ENCODE assay signal across 24 cellular contexts in the genomic region with DNA sequence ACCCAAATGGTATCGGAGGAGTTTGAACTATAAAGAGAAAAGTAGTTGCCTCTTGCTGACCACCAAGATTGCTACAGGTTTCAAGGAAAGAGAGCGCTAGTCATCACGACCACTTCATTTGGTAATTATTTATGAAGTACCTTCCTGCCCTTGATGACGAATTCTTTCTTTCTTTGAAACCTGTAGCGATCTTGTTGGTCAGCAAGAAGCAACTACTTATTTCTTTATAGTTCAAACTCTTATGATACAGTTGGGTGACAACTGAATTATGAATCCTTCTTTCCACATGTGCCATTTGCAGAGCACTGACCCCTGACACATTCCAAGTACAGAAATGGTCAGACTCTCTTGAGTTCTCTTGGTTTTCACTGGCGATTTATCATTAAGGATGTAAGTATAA. TPM values are rescaled to one million over a fixed set of nuclear protein-coding genes. Genes with fewer than 3 reads are reported as not detected.
DNase-seq lines count a peak whose midpoint lies in the region; ATAC-seq, FAIRE-seq and TF ChIP-seq lines count a peak whose summit lies in the region.
"Had no signal": no experiment of that assay in that cellular context is flagged by ENCODE, and none has a peak within 500 bp of the region (broad histone marks: within the 10 kb centered on the region; RNA-seq: fewer than 3 reads in every experiment).

No MANE protein-coding gene starts in this region.

- TF ChIP-seq EP300 in HepG2 (IDR thresholded peaks at IDR 0.05; ENCODE audit: low read depth in 2 of 2, low read length in 2 of 2) = no peak
- TF ChIP-seq EP300 in HepG2 (CRISPR knock-in tag; IDR thresholded peaks at IDR 0.05; ENCODE audit: borderline replicate concordance) = no peak

- no peak for FAIRE-seq in HepG2 (lab: Jason Lieb, UNC)
- FAIRE-seq: A204.1, G401.6, GM12892, H1 had no signal

- 98% methylated on average over 6 of the region's 6 CpGs for WGBS in HepG2 (ENCODE audit: low lambda C conversion rate)
- WGBS in right lobe of liver (ENCODE audit: insufficient coverage, low coverage, low lambda C conversion rate, missing lambda C conversion rate) = 81% methylated on average over 6 of the region's 6 CpGs

- no peak for TF ChIP-seq RAD21 in HepG2 (CRISPR knock-in tag; IDR thresholded peaks at IDR 0.05)

- no peak for TF ChIP-seq CTCF in HepG2 (CRISPR knock-in tag; IDR thresholded peaks at IDR 0.05)
- no peak for TF ChIP-seq CTCF in right lobe of liver (IDR thresholded peaks at IDR 0.05)
- no peak for TF ChIP-seq CTCF in type B pancreatic cell (conservative IDR thresholded peaks at IDR 0.05)
- TF ChIP-seq CTCF in lower lobe of right lung (IDR thresholded peaks at IDR 0.05) = no peak
- TF ChIP-seq CTCF in PC-9 (conservative IDR thresholded peaks at IDR 0.05) = no peak

- no peaks in the 10 kb centered on the region for H3K9me3 Mint-ChIP-seq in type B pancreatic cell
- H3K9me3 Mint-ChIP-seq: CD8-positive, alpha-beta T cell had no signal

- H3K36me3 ChIP-seq in HepG2 (replicated peaks in 1 of 2; ENCODE audit: control insufficient read depth in 1 of 2, insufficient read depth in 2 of 2, low read length in 2 of 2) (no peaks in the 10 kb centered on the region), right lobe of liver (no peaks in the 10 kb centered on the region), lower lobe of right lung (no peaks in the 10 kb centered on the region), PC-9 (ENCODE audit: low read depth) (no peaks in the 10 kb centered on the region)
- H3K36me3 ChIP-seq: BLaER1 had no signal

- H3K79me2 ChIP-seq in HepG2 (ENCODE audit: insufficient read depth, low read length) (peaks cover 47% of the 10 kb centered on the region), PC-9 (ENCODE audit: low read depth) (peaks cover 33% of the 10 kb centered on the region)

- H3K9me3 ChIP-seq in HepG2 (ENCODE audit: low read length) (no peaks in the 10 kb centered on the region), right lobe of liver (no peaks in the 10 kb centered on the region), lower lobe of right lung (no peaks in the 10 kb centered on the region), PC-9 (ENCODE audit: insufficient read depth, low read depth) (no peaks in the 10 kb centered on the region)
- H3K9me3 ChIP-seq: BLaER1, Caco-2 had no signal

- H3K27me3 ChIP-seq in HepG2 (ENCODE audit: control insufficient read depth in 1 of 2, insufficient read depth in 2 of 2, low read length in 2 of 2) (no peaks in the 10 kb centered on the region), right lobe of liver (no peaks in the 10 kb centered on the region), lower lobe of right lung (ENCODE audit: low read depth) (no peaks in the 10 kb centered on the region), PC-9 (ENCODE audit: insufficient read depth, low read depth) (no peaks in the 10 kb centered on the region)
- H3K27me3 ChIP-seq: BLaER1 had no signal

- H2AFZ ChIP-seq in HepG2 (ENCODE audit: low read length) (no peak overlapping the region), PC-9 (no peak overlapping the region)
- H2AFZ ChIP-seq: GM23248 had no signal

- peaks cover 8% of the 10 kb centered on the region for H3K4me1 Mint-ChIP-seq in type B pancreatic cell (ENCODE audit: unreplicated experiment)
- H3K4me1 Mint-ChIP-seq: B cell; CD4-positive, CD25-positive, alpha-beta regulatory T cell had no signal

- H3K9ac ChIP-seq in HepG2 (ENCODE audit: insufficient read depth, low read depth, low read length) = no peak overlapping the region
- H3K9ac ChIP-seq: BLaER1, GM23248 had no signal

- DNase-seq in HepG2 (ENCODE audit: low spot score) = no peak
- no peak for DNase-seq in right lobe of liver
- DNase-seq in kidney tubule cell (ENCODE audit: low spot score) = peak; percentile 73
- peak; percentile 68 for DNase-seq in renal cortical epithelial cell (ENCODE audit: low read depth)
- DNase-seq in type B pancreatic cell (ENCODE audit: extremely low spot score, unreplicated experiment) = no peak
- DNase-seq in lower lobe of right lung = no peak
- DNase-seq in LoVo (ENCODE audit: low spot score) = no peak
- DNase-seq in PC-9 = no peak
- DNase-seq: Caco-2; CD4-positive, CD25-positive, alpha-beta regulatory T cell; CD8-positive, alpha-beta T cell; DMS153; DND-41; GM23248; H7; HCEC 1CT had no signal

- no TSS peak for BruUV-seq in HepG2 (replicated peaks; lab: Mats Ljungman, UMichigan)
- BruUV-seq in PC-9 (replicated peaks; lab: Mats Ljungman, UMichigan) = no TSS peak

- in situ Hi-C loops in HepG2 (cut with HindIII; ENCODE audit: extremely low pct_ligation_motif_present, low pct_unique_long_range_greater_than_20kb) = no loop called here

- H3K27ac ChIP-seq in HepG2 (ENCODE audit: extremely low read length, insufficient read depth, low read length) (peak overlapping the region; percentile 99), right lobe of liver (peak overlapping the region in 1 of 3 donors; percentile 86), lower lobe of right lung (no peak overlapping the region), PC-9 (no peak overlapping the region)
- H3K27ac ChIP-seq: 22Rv1, BLaER1, C4-2B, GM23248 had no signal

- TF ChIP-seq POLR2A in HepG2 (IDR thresholded peaks at IDR 0.05; ENCODE audit: insufficient read depth in 1 of 2, low read depth in 2 of 2, low read length in 2 of 2) (no peak), right lobe of liver (IDR thresholded peaks at IDR 0.05) (no peak)

- H3K4me3 ChIP-seq in HepG2 (replicated peaks in 1 of 3; ENCODE audit: insufficient read depth in 1 of 3, low read depth in 2 of 3, low read length in 3 of 3) (no peak overlapping the region), right lobe of liver (no peak overlapping the region), lower lobe of right lung (no peak overlapping the region), PC-9 (no peak overlapping the region)
- H3K4me3 ChIP-seq: BLaER1, GM23248 had no signal

- peaks cover 23% of the 10 kb centered on the region for H3F3A ChIP-seq in PC-9 (ENCODE audit: insufficient read depth, low read depth)

- H3K9me2 ChIP-seq in PC-9 (ENCODE audit: insufficient read depth) = no peaks in the 10 kb centered on the region

- CTCF ChIA-PET in HepG2 (lab: Yijun Ruan, JAX; ENCODE audit: low intra/inter-chr PET ratio, low total read pairs) (no interaction called here), PC-9 (lab: Charles Lee) (no interaction called here)

- H3K27me3 Mint-ChIP-seq in type B pancreatic cell = no peaks in the 10 kb centered on the region
- H3K27me3 Mint-ChIP-seq: CD4-positive, CD25-positive, alpha-beta regulatory T cell had no signal

- no peak overlapping the region for H3K4me2 ChIP-seq in HepG2 (ENCODE audit: low read depth, low read length)
- H3K4me2 ChIP-seq in PC-9 = no peak overlapping the region
- H3K4me2 ChIP-seq: BLaER1 had no signal

- peaks cover 43% of the 10 kb centered on the region for H3K4me1 ChIP-seq in HepG2 (ENCODE audit: insufficient read depth, low read length)
- H3K4me1 ChIP-seq in right lobe of liver = peaks cover 0 to 38% (median 10%) of the 10 kb centered on the region in 4 donors
- no peaks in the 10 kb centered on the region for H3K4me1 ChIP-seq in lower lobe of right lung
- H3K4me1 ChIP-seq in PC-9 (replicated peaks; ENCODE audit: insufficient read depth) = peaks cover 43% of the 10 kb centered on the region
- H3K4me1 ChIP-seq: BLaER1 had no signal

- H3K4me3 Mint-ChIP-seq in type B pancreatic cell = no peak overlapping the region
- H3K4me3 Mint-ChIP-seq: B cell; CD4-positive, CD25-positive, alpha-beta regulatory T cell; CD8-positive, alpha-beta T cell had no signal

- no peak for ATAC-seq in HepG2
- ATAC-seq in right lobe of liver = no peak
- ATAC-seq in lower lobe of right lung = no peak
- ATAC-seq: CD8-positive, alpha-beta T cell had no signal

- POLR2A ChIA-PET in HepG2 (lab: Yijun Ruan, JAX) (no interaction called here), PC-9 (lab: Charles Lee; ENCODE audit: unreplicated experiment) (no interaction called here)

- intact Hi-C loops in HepG2 (cut with micrococcal nuclease; ENCODE audit: unreplicated experiment) = no loop called here
- intact Hi-C loops in right lobe of liver (cut with DNase I) = no loop called here
- intact Hi-C loops in lower lobe of right lung (cut with DNase I) = no loop called here
- intact Hi-C loops in PC-9 (cut with micrococcal nuclease; ENCODE audit: unreplicated experiment) = no loop called here

- peaks cover under 1% of the 10 kb centered on the region for H3K36me3 Mint-ChIP-seq in type B pancreatic cell
- H3K36me3 Mint-ChIP-seq: CD4-positive, CD25-positive, alpha-beta regulatory T cell; CD8-positive, alpha-beta T cell had no signal

- peak overlapping the region; percentile 65 for H3K27ac Mint-ChIP-seq in type B pancreatic cell
- H3K27ac Mint-ChIP-seq: B cell; CD4-positive, CD25-positive, alpha-beta regulatory T cell; CD8-positive, alpha-beta T cell had no signal

- no peaks in the 10 kb centered on the region for H4K20me1 ChIP-seq in HepG2 (ENCODE audit: insufficient read depth, low read length)
- no peaks in the 10 kb centered on the region for H4K20me1 ChIP-seq in PC-9 (ENCODE audit: insufficient read depth)
- H4K20me1 ChIP-seq: BLaER1 had no signal

RNA-seq across cellular contexts. Expression of a gene that starts 46.8 kb away (rescaled TPM):
- total RNA-seq in HepG2 (2016; rRNA removed; fragmentation: Illumina TruSeq; extraction: Trizol) = 22.7 and 30.1 TPM in 2 replicates
- total RNA-seq in HepG2 (2016; cell fraction: cytosol; rRNA removed; fragmentation: Illumina TruSeq; extraction: Trizol; ENCODE audit: low read depth) = 9.2 and 10.9 TPM in 2 replicates
- total RNA-seq in HepG2 (2016; cell fraction: insoluble cytoplasmic fraction; rRNA removed; fragmentation: Illumina TruSeq; extraction: Trizol) = 20.4 and 24.3 TPM in 2 replicates
- total RNA-seq in HepG2 (2016; cell fraction: membrane; rRNA removed; fragmentation: Illumina TruSeq; extraction: Trizol) = 16.1 and 18.6 TPM in 2 replicates
- total RNA-seq in HepG2 (2016; cell fraction: nucleus; rRNA removed; fragmentation: Illumina TruSeq; extraction: Trizol) = 40.5 and 40.8 TPM in 2 replicates
- polyA plus RNA-seq in HepG2 (2011; rRNA removed) = 4.3 and 4.7 TPM in 2 replicates
- polyA plus RNA-seq in HepG2 (2011; cell fraction: cytosol; rRNA removed) = 3.0 and 4.0 TPM in 2 replicates
- polyA plus RNA-seq in HepG2 (2011; cell fraction: nucleus; rRNA removed) = 6.1 and 7.0 TPM in 2 replicates
- 7.5 and 9.3 TPM in 2 replicates for polyA plus RNA-seq in HepG2 (2012)
- polyA plus RNA-seq in HepG2 (2016; cell fraction: cytosol; fragmentation: Illumina TruSeq; extraction: Trizol; ENCODE audit: low read depth) = 3.5 and 4.3 TPM in 2 replicates
- polyA plus RNA-seq in HepG2 (2016; cell fraction: insoluble cytoplasmic fraction; fragmentation: Illumina TruSeq; extraction: Trizol; ENCODE audit: low read depth) = 14.8 and 17.3 TPM in 2 replicates
- polyA plus RNA-seq in HepG2 (2016; cell fraction: membrane; fragmentation: Illumina TruSeq; extraction: Trizol; ENCODE audit: low read depth) = 6.5 and 6.7 TPM in 2 replicates
- polyA plus RNA-seq in HepG2 (2016; cell fraction: nucleus; fragmentation: Illumina TruSeq; extraction: Trizol; ENCODE audit: insufficient read depth, low read depth) = 14.6 and 17.3 TPM in 2 replicates
- polyA minus RNA-seq in HepG2 (2011; rRNA and poly(A)+ RNA removed; ENCODE audit: low replicate concordance) = 3.3 and 9.4 TPM in 2 replicates
- 8.1 and 8.3 TPM in 2 replicates for polyA minus RNA-seq in HepG2 (2011; cell fraction: cytosol; rRNA and poly(A)+ RNA removed)
- polyA minus RNA-seq in HepG2 (2011; cell fraction: nucleus; rRNA and poly(A)+ RNA removed) = 45.8 and 47.3 TPM in 2 replicates
- total RNA-seq in right lobe of liver = 10 to 100 TPM; 14.5 to 29.5 (median 17.3) TPM
- 11.8 and 46.1 TPM in 2 replicates for total RNA-seq in renal cortical epithelial cell
- 15.6 and 27.3 TPM in 2 replicates for total RNA-seq in type B pancreatic cell (ENCODE audit: low replicate concordance)
- 14.6 TPM for total RNA-seq in lower lobe of right lung
- total RNA-seq in PC-9 (2021) = 9.7 and 11.2 TPM in 2 replicates
- total RNA-seq: CD8-positive, alpha-beta T cell had no signal
- polyA plus RNA-seq: CD4-positive, CD25-positive, alpha-beta regulatory T cell had no signal

Comparison
In these comparisons a context has a peak if more than half of its experiments do, and no peak if none do; other contexts are left out.
1. DNase-seq: peak in kidney tubule cell (single experiment) and renal cortical epithelial cell (single experiment); none in HepG2 (single experiment), right lobe of liver (0 of 3), type B pancreatic cell (single experiment), lower lobe of right lung (single experiment), LoVo (single experiment) and PC-9 (0 of 2).